1 cellular context compared by ENCODE assay signal in the genomic region with DNA sequence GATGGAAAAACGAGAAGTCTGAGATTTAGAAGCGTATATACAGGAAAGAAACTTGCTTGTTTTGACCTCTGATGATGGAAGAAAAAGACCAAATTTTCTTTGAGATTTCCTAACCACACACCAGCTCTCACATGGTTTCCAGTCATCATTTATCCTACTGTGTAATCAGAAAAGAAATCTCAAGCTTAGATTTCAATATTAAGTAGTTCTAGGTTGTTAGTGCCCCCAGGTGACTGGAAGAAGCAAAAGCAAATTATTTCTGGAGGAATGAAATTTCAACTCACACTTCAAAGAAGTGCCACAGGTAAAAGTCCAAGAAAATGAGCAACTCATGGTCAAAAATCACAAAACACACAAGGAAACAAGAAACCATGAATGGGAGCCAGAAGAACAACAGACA.
TF ChIP-seq lines count a peak whose summit lies in the region.

No MANE protein-coding gene starts in this region.

TF ChIP-seq in GM12878, 131 proteins besides CTCF, POLR2A, EP300 and RAD21 (continued from another document):
- TF ChIP-seq, protein P1, sequence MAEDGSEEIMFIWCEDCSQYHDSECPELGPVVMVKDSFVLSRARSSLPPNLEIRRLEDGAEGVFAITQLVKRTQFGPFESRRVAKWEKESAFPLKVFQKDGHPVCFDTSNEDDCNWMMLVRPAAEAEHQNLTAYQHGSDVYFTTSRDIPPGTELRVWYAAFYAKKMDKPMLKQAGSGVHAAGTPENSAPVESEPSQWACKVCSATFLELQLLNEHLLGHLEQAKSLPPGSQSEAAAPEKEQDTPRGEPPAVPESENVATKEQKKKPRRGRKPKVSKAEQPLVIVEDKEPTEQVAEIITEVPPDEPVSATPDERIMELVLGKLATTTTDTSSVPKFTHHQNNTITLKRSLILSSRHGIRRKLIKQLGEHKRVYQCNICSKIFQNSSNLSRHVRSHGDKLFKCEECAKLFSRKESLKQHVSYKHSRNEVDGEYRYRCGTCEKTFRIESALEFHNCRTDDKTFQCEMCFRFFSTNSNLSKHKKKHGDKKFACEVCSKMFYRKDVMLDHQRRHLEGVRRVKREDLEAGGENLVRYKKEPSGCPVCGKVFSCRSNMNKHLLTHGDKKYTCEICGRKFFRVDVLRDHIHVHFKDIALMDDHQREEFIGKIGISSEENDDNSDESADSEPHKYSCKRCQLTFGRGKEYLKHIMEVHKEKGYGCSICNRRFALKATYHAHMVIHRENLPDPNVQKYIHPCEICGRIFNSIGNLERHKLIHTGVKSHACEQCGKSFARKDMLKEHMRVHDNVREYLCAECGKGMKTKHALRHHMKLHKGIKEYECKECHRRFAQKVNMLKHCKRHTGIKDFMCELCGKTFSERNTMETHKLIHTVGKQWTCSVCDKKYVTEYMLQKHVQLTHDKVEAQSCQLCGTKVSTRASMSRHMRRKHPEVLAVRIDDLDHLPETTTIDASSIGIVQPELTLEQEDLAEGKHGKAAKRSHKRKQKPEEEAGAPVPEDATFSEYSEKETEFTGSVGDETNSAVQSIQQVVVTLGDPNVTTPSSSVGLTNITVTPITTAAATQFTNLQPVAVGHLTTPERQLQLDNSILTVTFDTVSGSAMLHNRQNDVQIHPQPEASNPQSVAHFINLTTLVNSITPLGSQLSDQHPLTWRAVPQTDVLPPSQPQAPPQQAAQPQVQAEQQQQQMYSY (CRISPR knock-in tag; IDR thresholded peaks at IDR 0.05) = no peak
- TF ChIP-seq, protein P2, sequence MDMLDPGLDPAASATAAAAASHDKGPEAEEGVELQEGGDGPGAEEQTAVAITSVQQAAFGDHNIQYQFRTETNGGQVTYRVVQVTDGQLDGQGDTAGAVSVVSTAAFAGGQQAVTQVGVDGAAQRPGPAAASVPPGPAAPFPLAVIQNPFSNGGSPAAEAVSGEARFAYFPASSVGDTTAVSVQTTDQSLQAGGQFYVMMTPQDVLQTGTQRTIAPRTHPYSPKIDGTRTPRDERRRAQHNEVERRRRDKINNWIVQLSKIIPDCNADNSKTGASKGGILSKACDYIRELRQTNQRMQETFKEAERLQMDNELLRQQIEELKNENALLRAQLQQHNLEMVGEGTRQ (IDR thresholded peaks at IDR 0.05; ENCODE audit: borderline replicate concordance, low read depth, low read length) = no peak
- TF ChIP-seq BHLHE40 (IDR thresholded peaks at IDR 0.05; ENCODE audit: borderline replicate concordance in 1 of 2, low read depth in 2 of 2, low read length in 1 of 2) = no peak
- TF ChIP-seq IKZF2 (IDR thresholded peaks at IDR 0.05) = no peak
- no peak for TF ChIP-seq SP1 (IDR thresholded peaks at IDR 0.05; ENCODE audit: low read depth, low read length)
- TF ChIP-seq TCF3 (IDR thresholded peaks at IDR 0.05; ENCODE audit: borderline replicate concordance, insufficient read depth, low read depth, low read length) = no peak
